Comparison of ENCODE assay signal across 1 cellular context in genomic region chr13:83048419-83048818, GRCh38.
TF ChIP-seq lines count a peak whose summit lies in the region.

No MANE protein-coding gene starts in this region.

TF ChIP-seq in IMR-90, 13 proteins besides CTCF, POLR2A, EP300 and RAD21:
- TF ChIP-seq FOS (IDR thresholded peaks at IDR 0.05; ENCODE audit: low read depth, low read length) (no peak), BHLHE40 (IDR thresholded peaks at IDR 0.05; ENCODE audit: low read depth, low read length) (no peak), MXI1 (IDR thresholded peaks at IDR 0.05; ENCODE audit: borderline replicate concordance, low read depth, low read length) (no peak), SMC3 (IDR thresholded peaks at IDR 0.05; ENCODE audit: low read depth, low read length) (no peak), ELK1 (IDR thresholded peaks at IDR 0.05; ENCODE audit: borderline replicate concordance, low read depth, low read length) (no peak), RFX5 (IDR thresholded peaks at IDR 0.05; ENCODE audit: low read depth, low read length) (no peak), USF2 (IDR thresholded peaks at IDR 0.05; ENCODE audit: low read depth, low read length) (no peak), CHD1 (IDR thresholded peaks at IDR 0.05; ENCODE audit: low read depth, low read length) (no peak), NFE2L2 (IDR thresholded peaks at IDR 0.05; ENCODE audit: low read depth, low read length) (no peak), CEBPB (IDR thresholded peaks at IDR 0.05; ENCODE audit: low read depth, low read length) (no peak), RCOR1 (IDR thresholded peaks at IDR 0.05; ENCODE audit: insufficient replicate concordance, low read length) (no peak), MAFK (IDR thresholded peaks at IDR 0.05; ENCODE audit: low read depth, low read length) (no peak)
